25 cellular contexts compared by ENCODE assay signal in genomic region chr18:71047882-71048281, GRCh38.
"Had no signal": no experiment of that assay in that cellular context is flagged by ENCODE, and none has a peak within 500 bp of the region (broad histone marks: within the 10 kb centered on the region; RNA-seq: fewer than 3 reads in every experiment).

No MANE protein-coding gene starts in this region.

- H3K4me3 ChIP-seq: coronary artery, esophagus muscularis mucosa, gastrocnemius medialis, heart left ventricle, hepatocyte, left lung, lower lobe of right lung, mucosa of descending colon had no signal

- H3K9me3 ChIP-seq: esophagus muscularis mucosa, gastrocnemius medialis, heart left ventricle, left lung, lower lobe of right lung, mucosa of descending colon had no signal

- ATAC-seq: effector memory CD8-positive, alpha-beta T cell; gastrocnemius medialis; heart left ventricle; left cardiac atrium; left lung; left ventricle myocardium superior; lower lobe of right lung; mucosa of descending colon had no signal

- H3K4me2 ChIP-seq: hepatocyte had no signal

- H3K36me3 ChIP-seq: esophagus muscularis mucosa, gastrocnemius medialis, heart left ventricle, left lung, lower lobe of right lung had no signal

- FAIRE-seq: colon, endometrium, kidney had no signal

- H3K36me3 Mint-ChIP-seq: immature natural killer cell, mesothelial cell of epicardium, naive B cell had no signal

- H3K27me3 ChIP-seq: esophagus muscularis mucosa, gastrocnemius medialis, heart left ventricle, hepatocyte, left lung had no signal

- H3K27ac ChIP-seq: coronary artery, esophagus muscularis mucosa, gastrocnemius medialis, heart left ventricle, hepatocyte, left lung, lower lobe of right lung had no signal

- H3K79me2 ChIP-seq: hepatocyte had no signal

- H3K4me1 ChIP-seq: esophagus muscularis mucosa, gastrocnemius medialis, heart left ventricle, left lung, lower lobe of right lung had no signal

- H3K9me3 Mint-ChIP-seq: endodermal cell, mesothelial cell of epicardium had no signal

- H2AFZ ChIP-seq: hepatocyte had no signal

- H3K27ac Mint-ChIP-seq: effector memory CD8-positive, alpha-beta T cell; endodermal cell; immature natural killer cell; mesothelial cell of epicardium; naive B cell had no signal

- DNase-seq: effector CD8-positive, alpha-beta T cell; effector memory CD8-positive, alpha-beta T cell; endodermal cell; foreskin fibroblast; foreskin melanocyte; gastrocnemius medialis; heart left ventricle; hypothalamus; immature natural killer cell; islet precursor cell; kidney; kidney glomerular epithelial cell; left cardiac atrium; left lung; left ventricle myocardium superior; lower lobe of right lung; mesenchymal stem cell; mucosa of descending colon; naive B cell had no signal
